11 cellular contexts compared by ENCODE assay signal in the genomic region with DNA sequence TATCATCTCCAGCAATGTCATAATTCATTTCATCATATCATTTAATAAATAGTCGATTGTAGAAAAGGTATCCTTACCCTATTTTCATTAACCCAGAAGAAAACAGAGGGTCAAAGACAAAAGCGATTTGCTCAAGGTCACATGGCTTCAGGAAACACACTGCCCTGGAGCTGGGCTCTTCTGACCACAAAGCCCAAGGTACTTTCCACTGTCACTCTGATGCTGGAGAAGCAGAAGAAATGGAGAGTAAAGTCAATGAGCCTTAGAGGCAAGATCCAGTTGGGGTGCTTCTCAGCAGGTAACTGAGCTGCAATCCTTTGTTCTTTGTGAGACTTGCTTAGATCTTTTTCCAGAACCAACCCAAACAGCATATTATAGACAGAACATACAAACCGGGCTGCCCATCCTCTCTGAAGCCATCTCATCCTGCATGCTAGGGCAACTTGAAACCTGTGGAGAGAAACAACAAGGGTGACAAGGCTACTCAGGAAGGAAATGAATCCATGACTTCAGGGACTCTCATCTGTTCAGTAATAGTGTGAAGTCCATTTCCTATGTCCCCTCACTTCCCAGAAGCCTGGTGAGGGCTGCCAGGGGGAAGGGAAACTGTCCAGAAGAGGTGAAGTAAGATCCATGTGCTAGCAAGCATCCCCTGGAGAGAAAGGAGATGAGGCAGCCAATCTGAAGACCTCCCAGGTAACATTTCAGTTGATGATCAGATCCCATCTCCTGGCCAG.
DNase-seq lines count a peak whose midpoint lies in the region; ATAC-seq and TF ChIP-seq lines count a peak whose summit lies in the region.
"Had no signal": no experiment of that assay in that cellular context is flagged by ENCODE, and none has a peak within 500 bp of the region (broad histone marks: within the 10 kb centered on the region; RNA-seq: fewer than 3 reads in every experiment).

No MANE protein-coding gene starts in this region.

- no peaks in the 10 kb centered on the region for H3K9me3 Mint-ChIP-seq in type B pancreatic cell

- H3K4me3 Mint-ChIP-seq in type B pancreatic cell: no peak overlapping the region
- H3K4me3 Mint-ChIP-seq: stimulated activated memory B cell treated with anti-CD40 and anti-IgM and Interleukin-4, amounts not matched to agents 10 μg/mL and 1 μg/mL and 100 μg/mL, for 72 hours had no signal

- ATAC-seq in lower lobe of right lung: peak; percentile 10 to 17
- no peak for ATAC-seq in GM19035 (IDR thresholded peaks at IDR 0.05; ENCODE audit: unreplicated experiment)
- ATAC-seq: stimulated activated memory B cell treated with anti-CD40 and anti-IgM and Interleukin-4, amounts not matched to agents 10 μg/mL and 1 μg/mL and 100 μg/mL, for 72 hours had no signal

- H3K4me1 Mint-ChIP-seq in type B pancreatic cell (ENCODE audit: unreplicated experiment): peaks cover 12% of the 10 kb centered on the region
- H3K4me1 Mint-ChIP-seq: stimulated activated memory B cell treated with anti-CD40 and anti-IgM and Interleukin-4, amounts not matched to agents 10 μg/mL and 1 μg/mL and 100 μg/mL, for 72 hours had no signal

- no peaks in the 10 kb centered on the region for H3K27me3 Mint-ChIP-seq in type B pancreatic cell

- H3K4me1 ChIP-seq in HEK293 (ENCODE audit: control insufficient read depth, insufficient read depth, low read length): peaks cover 10% of the 10 kb centered on the region
- H3K4me1 ChIP-seq in ascending aorta: peaks cover 3 to 29% of the 10 kb centered on the region in 2 donors
- H3K4me1 ChIP-seq in lower lobe of right lung: peaks cover 13% of the 10 kb centered on the region

- H3K36me3 ChIP-seq in HEK293 (ENCODE audit: control insufficient read depth in 2 of 2, insufficient read depth in 1 of 2, low read length in 2 of 2) (no peaks in the 10 kb centered on the region), ascending aorta (no peaks in the 10 kb centered on the region), lower lobe of right lung (no peaks in the 10 kb centered on the region)

- no peaks in the 10 kb centered on the region for H3K27me3 ChIP-seq in ascending aorta
- H3K27me3 ChIP-seq in lower lobe of right lung (ENCODE audit: low read depth): no peaks in the 10 kb centered on the region

- H3K9me3 ChIP-seq in HEK293 (ENCODE audit: control insufficient read depth, insufficient read depth, low read depth, low read length): no peaks in the 10 kb centered on the region
- H3K9me3 ChIP-seq in ascending aorta: peaks cover 0 to 4% of the 10 kb centered on the region in 2 donors
- peaks cover 6% of the 10 kb centered on the region for H3K9me3 ChIP-seq in lower lobe of right lung

- H3K27ac Mint-ChIP-seq in type B pancreatic cell: peak overlapping the region; percentile 40
- H3K27ac Mint-ChIP-seq: stimulated activated memory B cell treated with anti-CD40 and anti-IgM and Interleukin-4, amounts not matched to agents 10 μg/mL and 1 μg/mL and 100 μg/mL, for 72 hours had no signal

- no peak overlapping the region for H3K4me3 ChIP-seq in HEK293 (ENCODE audit: low read depth, low read length)
- H3K4me3 ChIP-seq in ascending aorta: no peak overlapping the region
- no peak overlapping the region for H3K4me3 ChIP-seq in lower lobe of right lung

- TF ChIP-seq CTCF in HEK293 (tag by site-specific recombination; IDR thresholded peaks at IDR 0.05) (no peak), ascending aorta (IDR thresholded peaks at IDR 0.05) (no peak), lower lobe of right lung (IDR thresholded peaks at IDR 0.05) (no peak), type B pancreatic cell (conservative IDR thresholded peaks at IDR 0.05) (no peak)

- POLR2A ChIA-PET in HEK293 (lab: Yijun Ruan, JAX): no interaction called here

- no peak overlapping the region for H3K27ac ChIP-seq in HEK293 (ENCODE audit: extremely low read depth, low read depth, low read length)
- peak overlapping the region; percentile 81 to 87 for H3K27ac ChIP-seq in ascending aorta
- H3K27ac ChIP-seq in lower lobe of right lung: peak overlapping the region; percentile 7

- CTCF ChIA-PET in HEK293 (lab: Yijun Ruan, JAX): interaction anchor here (0.7 kb wide), 1 partner anchor 75 kb away, joined by 3 read pairs; no protein-coding TSS in a partner anchor

- DNase-seq in ascending aorta (ENCODE audit: low spot score in 2 of 2): no peak
- no peak for DNase-seq in lower lobe of right lung
- DNase-seq in type B pancreatic cell (ENCODE audit: extremely low spot score, unreplicated experiment): no peak
- no peak for DNase-seq in DMS79 (lab: John Stamatoyannopoulos, UW)
- no peak for DNase-seq in hepatic stellate cell (ENCODE audit: low spot score)
- DNase-seq: activated CD4-positive, CD25-positive, alpha-beta regulatory T cell treated with anti-CD3 and anti-CD28 coated beads, Interleukin-2, amount 50 U/mL, for 72 hours; activated effector memory CD4-positive, alpha-beta T cell treated with anti-CD3 and anti-CD28 coated beads, Interleukin-2, amount 50 U/mL, for 16 hours; NCI-H526 treated with DMSO at 0.1 percent for 48 hours had no signal

- H3K36me3 Mint-ChIP-seq in type B pancreatic cell: no peaks in the 10 kb centered on the region
- H3K36me3 Mint-ChIP-seq: stimulated activated memory B cell treated with anti-CD40 and anti-IgM and Interleukin-4, amounts not matched to agents 10 μg/mL and 1 μg/mL and 100 μg/mL, for 72 hours had no signal

- intact Hi-C loops in ascending aorta (cut with DNase I): loop anchor here (10.0 kb wide), 1 partner anchor 221 kb away; no protein-coding TSS in a partner anchor
- intact Hi-C loops in lower lobe of right lung (cut with DNase I): no loop called here

TF ChIP-seq in HEK293, 187 proteins besides CTCF, POLR2A, EP300 and RAD21:
- TF ChIP-seq GLIS1 (tag by site-specific recombination; IDR thresholded peaks at IDR 0.05): peak; percentile 74
- TF ChIP-seq MEIS1 (CRISPR knock-in tag; IDR thresholded peaks at IDR 0.05; ENCODE audit: borderline replicate concordance): no peak
- TF ChIP-seq ZNF747 (tag by site-specific recombination; IDR thresholded peaks at IDR 0.05): no peak
